18 cellular contexts compared by ENCODE assay signal in the genomic region with DNA sequence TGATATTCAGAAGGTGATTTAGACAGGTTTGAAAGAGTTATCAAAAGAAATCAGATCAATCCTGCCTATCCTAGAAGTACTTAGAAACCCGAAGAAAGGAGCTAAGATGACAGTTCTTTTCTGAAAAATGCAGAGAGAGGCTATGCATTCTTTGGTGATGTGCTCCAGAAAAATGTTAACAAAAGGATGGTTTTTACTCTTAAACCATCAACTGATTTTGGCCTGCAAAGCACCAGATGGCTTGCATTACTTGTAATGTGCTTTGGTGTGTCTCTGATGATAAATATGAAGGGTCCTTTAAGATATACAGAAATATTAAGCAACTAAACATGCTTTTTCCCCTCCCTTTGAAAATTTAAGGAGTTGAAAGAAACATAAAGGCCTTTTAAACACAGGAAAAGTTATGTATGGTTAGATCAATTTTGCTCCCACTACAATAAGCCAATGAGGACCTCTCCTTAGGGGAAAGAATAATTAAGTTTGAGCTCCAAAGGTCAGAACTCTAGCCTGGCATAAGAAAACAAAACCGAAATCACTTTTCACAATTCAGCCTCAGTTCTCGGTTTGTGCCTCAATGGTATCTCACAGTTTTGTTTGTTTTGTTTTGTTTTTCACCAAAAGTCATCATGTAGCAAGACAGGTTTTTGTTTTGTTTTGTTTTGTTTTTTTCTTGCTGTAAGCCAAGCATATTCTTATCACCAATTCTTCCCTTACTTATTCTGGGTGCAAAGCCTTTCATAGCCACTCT.
"Had no signal": no experiment of that assay in that cellular context is flagged by ENCODE, and none has a peak within 500 bp of the region (broad histone marks: within the 10 kb centered on the region; RNA-seq: fewer than 3 reads in every experiment).

No MANE protein-coding gene starts in this region.

- H3K9me3 ChIP-seq: colonic mucosa, gastroesophageal sphincter, ovary had no signal

- H3K4me1 Mint-ChIP-seq: activated CD4-positive, alpha-beta T cell treated with anti-CD3 and anti-CD28 coated beads, Interleukin-2, amount 10 ng/mL, durations not matched to agents 24 days and 14 days; activated naive CD8-positive, alpha-beta T cell treated with anti-CD3 and anti-CD28 coated beads for 36 hours; brain; naive B cell; stimulated activated naive CD8-positive, alpha-beta T cell treated with anti-CD3 and anti-CD28 coated beads, Interleukin-15, amount 100 ng/mL, for 72 hours had no signal

- H3K4me3 Mint-ChIP-seq: activated CD4-positive, alpha-beta T cell treated with anti-CD3 and anti-CD28 coated beads, Interleukin-2, amount 10 ng/mL, durations not matched to agents 24 days and 14 days; activated CD8-positive, alpha-beta T cell treated with anti-CD3 and anti-CD28 coated beads, Interleukin-2, amount 10 ng/mL, durations not matched to agents 7 days and 5 days; activated naive CD8-positive, alpha-beta T cell treated with anti-CD3 and anti-CD28 coated beads for 36 hours; activated T-cell treated with anti-CD3 and anti-CD28 coated beads, Interleukin-2, amount 50 U/mL, for 72 hours; brain; naive B cell; stimulated activated naive CD8-positive, alpha-beta T cell treated with anti-CD3 and anti-CD28 coated beads, Interleukin-15, amount 100 ng/mL, for 72 hours; type B pancreatic cell had no signal

- H3K27ac Mint-ChIP-seq: activated CD4-positive, alpha-beta T cell treated with anti-CD3 and anti-CD28 coated beads, Interleukin-2, amount 10 ng/mL, durations not matched to agents 24 days and 14 days; activated CD8-positive, alpha-beta T cell treated with anti-CD3 and anti-CD28 coated beads, Interleukin-2, amount 10 ng/mL, durations not matched to agents 7 days and 5 days; activated naive CD8-positive, alpha-beta T cell treated with anti-CD3 and anti-CD28 coated beads for 36 hours; activated T-cell treated with anti-CD3 and anti-CD28 coated beads, Interleukin-2, amount 50 U/mL, for 72 hours; brain; naive B cell; stimulated activated naive CD8-positive, alpha-beta T cell treated with anti-CD3 and anti-CD28 coated beads, Interleukin-15, amount 100 ng/mL, for 72 hours; type B pancreatic cell had no signal

- H3K4me3 ChIP-seq: colonic mucosa, gastroesophageal sphincter, ovary had no signal

- H3K36me3 Mint-ChIP-seq: brain, naive B cell, type B pancreatic cell had no signal

- H3K36me3 ChIP-seq: colonic mucosa, gastroesophageal sphincter, ovary had no signal

- H3K27me3 Mint-ChIP-seq: activated CD4-positive, alpha-beta T cell treated with anti-CD3 and anti-CD28 coated beads, Interleukin-2, amount 10 ng/mL, durations not matched to agents 24 days and 14 days; activated naive CD8-positive, alpha-beta T cell treated with anti-CD3 and anti-CD28 coated beads for 36 hours; brain; naive B cell; stimulated activated naive CD8-positive, alpha-beta T cell treated with anti-CD3 and anti-CD28 coated beads, Interleukin-15, amount 100 ng/mL, for 72 hours; type B pancreatic cell had no signal

- ATAC-seq: activated CD8-positive, alpha-beta T cell treated with anti-CD3 and anti-CD28 coated beads, Interleukin-2, amount 10 ng/mL, durations not matched to agents 7 days and 5 days; activated T-cell treated with anti-CD3 and anti-CD28 coated beads, Interleukin-2, amount 50 U/mL, for 72 hours; esophagus mucosa; gastroesophageal sphincter; left colon; sciatic nerve; stimulated activated naive CD8-positive, alpha-beta T cell treated with anti-CD3 and anti-CD28 coated beads, Interleukin-15, amount 100 ng/mL, for 72 hours had no signal

- H3K27ac ChIP-seq: colonic mucosa, gastroesophageal sphincter, ovary had no signal

- H3K9me3 Mint-ChIP-seq: activated CD4-positive, alpha-beta T cell treated with anti-CD3 and anti-CD28 coated beads, Interleukin-2, amount 10 ng/mL, durations not matched to agents 24 days and 14 days; activated naive CD8-positive, alpha-beta T cell treated with anti-CD3 and anti-CD28 coated beads for 36 hours; activated T-cell treated with anti-CD3 and anti-CD28 coated beads, Interleukin-2, amount 50 U/mL, for 72 hours; type B pancreatic cell had no signal

- H3K27me3 ChIP-seq: colonic mucosa, gastroesophageal sphincter, ovary had no signal

- H3K4me1 ChIP-seq: colonic mucosa had no signal

- DNase-seq: activated CD4-positive, alpha-beta T cell treated with anti-CD3 and anti-CD28 coated beads, Interleukin-2, amount 10 ng/mL, durations not matched to agents 24 days and 14 days; activated CD4-positive, CD25-positive, alpha-beta regulatory T cell; activated CD8-positive, alpha-beta memory T cell treated with anti-CD3 and anti-CD28 coated beads, Interleukin-2, amount 50 U/mL, for 4 hours; activated CD8-positive, alpha-beta T cell treated with anti-CD3 and anti-CD28 coated beads, Interleukin-2, amount 10 ng/mL, durations not matched to agents 7 days and 5 days; activated naive CD8-positive, alpha-beta T cell treated with anti-CD3 and anti-CD28 coated beads for 36 hours; activated T-cell treated with anti-CD3 and anti-CD28 coated beads, Interleukin-2, amount 50 U/mL, for 72 hours; central memory CD4-positive, alpha-beta T cell; colonic mucosa; left colon; naive B cell; ovary; stimulated activated CD4-positive, alpha-beta T cell treated with anti-CD3 and anti-CD28 coated beads, Interleukin-1b, Interleukin-23, amount 100 ng/mL, for 48 hours; stimulated activated naive CD8-positive, alpha-beta T cell treated with anti-CD3 and anti-CD28 coated beads, Interleukin-15, amount 100 ng/mL, for 72 hours had no signal
